ENCODE assay signal across 13 cellular contexts in the genomic region with DNA sequence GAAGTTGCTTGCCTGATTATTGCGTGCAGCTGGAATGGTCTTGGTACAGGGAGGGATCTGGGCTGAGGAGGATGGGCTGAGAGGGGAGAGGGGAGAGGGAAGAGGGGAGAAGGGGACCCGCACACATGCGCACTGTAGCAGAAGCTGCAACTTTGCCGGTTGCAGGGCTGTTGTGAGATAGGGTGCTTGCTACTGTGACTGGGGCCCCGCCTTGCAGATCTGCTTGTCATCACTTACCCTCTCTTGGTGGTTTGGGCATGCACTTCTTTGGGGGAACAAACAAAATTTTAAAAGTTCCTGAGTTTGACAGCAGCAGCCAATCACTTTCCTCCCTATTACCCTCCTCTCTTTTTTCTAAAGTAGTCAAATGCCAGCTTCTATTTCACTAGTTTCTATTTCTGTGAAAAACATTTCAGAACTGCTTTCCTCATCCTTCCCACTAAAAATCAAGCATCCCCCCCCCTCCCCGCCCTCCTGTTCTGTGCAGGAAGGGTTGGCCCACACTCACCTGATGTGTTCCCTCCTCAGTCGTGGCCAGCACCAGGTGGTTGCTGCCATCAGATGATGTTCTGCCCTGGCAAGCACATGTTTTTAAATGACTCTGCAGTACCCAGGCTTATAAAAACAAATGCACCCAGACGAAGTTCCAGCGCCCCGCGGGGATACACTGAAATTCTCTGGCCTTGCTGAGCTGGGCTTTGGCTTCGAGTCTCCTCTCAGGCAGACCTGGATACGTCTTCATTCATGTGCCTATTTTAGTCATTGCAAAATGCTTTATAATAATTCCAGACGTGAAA.
DNase-seq lines count a peak whose midpoint lies in the region; ATAC-seq, FAIRE-seq and TF ChIP-seq lines count a peak whose summit lies in the region.
"Had no signal": no experiment of that assay in that cellular context is flagged by ENCODE, and none has a peak within 500 bp of the region (broad histone marks: within the 10 kb centered on the region; RNA-seq: fewer than 3 reads in every experiment).

No MANE protein-coding gene starts in this region.

- H3F3A ChIP-seq in MM.1S (ENCODE audit: insufficient read depth, low read length) = peaks cover 4% of the 10 kb centered on the region; the same call in 1 of the 2 replicates

- no peaks in the 10 kb centered on the region for H3K27me3 ChIP-seq in BLaER1 treated with 17β-estradiol and CSF1 and Interleukin-3, amounts not matched to agents 10 nM and 100 nM
- H3K27me3 ChIP-seq in MM.1S (replicated peaks; ENCODE audit: insufficient read depth, low read length) (no peaks in the 10 kb centered on the region), astrocyte (ENCODE audit: insufficient read depth, low read length) (no peaks in the 10 kb centered on the region), small intestine (ENCODE audit: control insufficient read depth in 2 of 2, insufficient read depth in 2 of 2, low read length in 2 of 2) (no peaks in the 10 kb centered on the region)

- 66 to 80% (median 75%) methylated on average over 14 of the region's 14 CpGs for WGBS in small intestine, 3 donors

- peak overlapping the region; percentile 56 for H2AFZ ChIP-seq in MM.1S (ENCODE audit: low read length)
- no peak overlapping the region for H2AFZ ChIP-seq in astrocyte (ENCODE audit: low read depth, low read length)

- TF ChIP-seq CTCF in MM.1S (IDR thresholded peaks at IDR 0.05; ENCODE audit: low read length) (no peak), astrocyte (IDR thresholded peaks at IDR 0.05; ENCODE audit: insufficient read depth, low read depth, low read length) (no peak), nephron (IDR thresholded peaks at IDR 0.05; ENCODE audit: unreplicated experiment in 3 of 3) (no peak)

- H4K20me1 ChIP-seq in BLaER1 treated with 17β-estradiol and CSF1 and Interleukin-3, amounts not matched to agents 10 nM and 100 nM = no peaks in the 10 kb centered on the region
- H4K20me1 ChIP-seq in MM.1S (ENCODE audit: insufficient read depth, low read length) = no peaks in the 10 kb centered on the region
- no peaks in the 10 kb centered on the region for H4K20me1 ChIP-seq in astrocyte (ENCODE audit: insufficient read depth, low read length)

- peak overlapping the region; percentile 8 for H3K27ac Mint-ChIP-seq in astrocyte (ENCODE audit: unreplicated experiment)
- peak overlapping the region; percentile 88 to 90 (median 90) for H3K27ac Mint-ChIP-seq in nephron
- H3K27ac Mint-ChIP-seq: activated CD4-positive, alpha-beta memory T cell treated with anti-CD3 and anti-CD28 coated beads, Interleukin-2, amount 10 ng/mL, durations not matched to agents 7 days and 5 days; HFFc6 had no signal

- peaks cover 4% of the 10 kb centered on the region for H3K9me3 Mint-ChIP-seq in astrocyte (ENCODE audit: unreplicated experiment)
- H3K9me3 Mint-ChIP-seq in nephron = no peaks in the 10 kb centered on the region
- H3K9me3 Mint-ChIP-seq: activated CD4-positive, alpha-beta memory T cell treated with anti-CD3 and anti-CD28 coated beads, Interleukin-2, amount 10 ng/mL, durations not matched to agents 7 days and 5 days; HFFc6 had no signal

- no peaks in the 10 kb centered on the region for H3K9me2 ChIP-seq in MM.1S (replicated peaks; ENCODE audit: insufficient read depth, low read length)

- H3K79me2 ChIP-seq in MM.1S (ENCODE audit: low read length) (no peaks in the 10 kb centered on the region), astrocyte (ENCODE audit: insufficient read depth, low read length) (no peaks in the 10 kb centered on the region)

- peaks cover 0 to 15% (median 0%) of the 10 kb centered on the region in 11 experiments; a peak in 2 of 22 replicates for H3K9me3 ChIP-seq in BLaER1 treated with 17β-estradiol and CSF1 and Interleukin-3, amounts not matched to agents 10 nM and 100 nM (replicated peaks in 1 of 11)
- no peaks in the 10 kb centered on the region for H3K9me3 ChIP-seq in MM.1S (replicated peaks; ENCODE audit: insufficient read depth, low read length)
- H3K9me3 ChIP-seq in astrocyte (ENCODE audit: insufficient read depth, low read depth, low read length) = no peaks in the 10 kb centered on the region
- no peaks in the 10 kb centered on the region for H3K9me3 ChIP-seq in small intestine (ENCODE audit: control insufficient read depth, low read depth)

- H3K4me1 Mint-ChIP-seq in astrocyte (ENCODE audit: low read depth, unreplicated experiment) (peaks cover 29% of the 10 kb centered on the region), nephron (peaks cover 65% of the 10 kb centered on the region)

- H3K4me3 Mint-ChIP-seq in astrocyte (ENCODE audit: unreplicated experiment) (no peak overlapping the region), nephron (no peak overlapping the region)
- H3K4me3 Mint-ChIP-seq: activated CD4-positive, alpha-beta memory T cell treated with anti-CD3 and anti-CD28 coated beads, Interleukin-2, amount 10 ng/mL, durations not matched to agents 7 days and 5 days; HFFc6 had no signal

- ATAC-seq in HG03025 (IDR thresholded peaks at IDR 0.05; ENCODE audit: low FRiP score, unreplicated experiment) = no peak
- ATAC-seq in GM21390 (IDR thresholded peaks at IDR 0.05; ENCODE audit: unreplicated experiment) = no peak

- H3K9ac ChIP-seq in BLaER1 treated with 17β-estradiol and CSF1 and Interleukin-3, amounts not matched to agents 10 nM and 100 nM = no peak overlapping the region
- no peak overlapping the region for H3K9ac ChIP-seq in MM.1S (ENCODE audit: low read length)
- H3K9ac ChIP-seq in astrocyte (ENCODE audit: low read length) = no peak overlapping the region

- peak; percentile 61 for DNase-seq in MM.1S
- no peak for DNase-seq in astrocyte (ENCODE audit: low read depth)
- DNase-seq in small intestine = no peak
- DNase-seq in anterior cingulate cortex (lab: John Stamatoyannopoulos, UW) = no peak
- DNase-seq: activated CD4-positive, alpha-beta memory T cell treated with anti-CD3 and anti-CD28 coated beads, Interleukin-2, amount 10 ng/mL, durations not matched to agents 7 days and 5 days; HFFc6; midbrain; OCI-M1; stimulated activated CD4-positive, alpha-beta T cell treated with anti-CD3 and anti-CD28 coated beads, Interleukin-1b, Interleukin-23, amount 100 ng/mL, for 48 hours had no signal

- FAIRE-seq in astrocyte (lab: Jason Lieb, UNC) (no peak), small intestine (lab: Jason Lieb, UNC) (no peak)

- no peaks in the 10 kb centered on the region for H3K36me3 ChIP-seq in BLaER1 treated with 17β-estradiol and CSF1 and Interleukin-3, amounts not matched to agents 10 nM and 100 nM
- H3K36me3 ChIP-seq in MM.1S (replicated peaks; ENCODE audit: insufficient read depth, low read length) (no peaks in the 10 kb centered on the region), astrocyte (ENCODE audit: insufficient read depth, low read length) (no peaks in the 10 kb centered on the region), small intestine (ENCODE audit: control insufficient read depth in 2 of 2, insufficient read depth in 2 of 2, low read length in 2 of 2) (no peaks in the 10 kb centered on the region)

- no peaks in the 10 kb centered on the region for H3K27me3 Mint-ChIP-seq in astrocyte (ENCODE audit: low read depth, unreplicated experiment)
- no peaks in the 10 kb centered on the region for H3K27me3 Mint-ChIP-seq in nephron (ENCODE audit: low read depth)

- peaks cover 44 to 61% (median 56%) of the 10 kb centered on the region in 10 experiments for H3K4me1 ChIP-seq in BLaER1 treated with 17β-estradiol and CSF1 and Interleukin-3, amounts not matched to agents 10 nM and 100 nM
- H3K4me1 ChIP-seq in MM.1S (ENCODE audit: low read length) = peaks cover 22% of the 10 kb centered on the region
- H3K4me1 ChIP-seq in astrocyte (ENCODE audit: insufficient read depth, low read length) = peaks cover 14% of the 10 kb centered on the region
- peaks cover 0 to 14% of the 10 kb centered on the region in 2 donors for H3K4me1 ChIP-seq in small intestine (ENCODE audit: control insufficient read depth in 2 of 2, insufficient read depth in 1 of 2, low read depth in 1 of 2, low read length in 1 of 2)

- H3K36me3 Mint-ChIP-seq in astrocyte (ENCODE audit: low read depth, unreplicated experiment) = no peaks in the 10 kb centered on the region
- H3K36me3 Mint-ChIP-seq in nephron (ENCODE audit: low read depth) = no peaks in the 10 kb centered on the region

- peak overlapping the region in 1 of 11 experiments; percentile 17; a peak in 1 of 22 replicates for H3K27ac ChIP-seq in BLaER1 treated with 17β-estradiol and CSF1 and Interleukin-3, amounts not matched to agents 10 nM and 100 nM
- peak overlapping the region; percentile 68; the same call in 1 of the 2 replicates for H3K27ac ChIP-seq in MM.1S (ENCODE audit: low read length)
- H3K27ac ChIP-seq in astrocyte (ENCODE audit: low read depth, low read length) = no peak overlapping the region
- H3K27ac ChIP-seq in small intestine (ENCODE audit: low read depth in 1 of 2, low read length in 1 of 2) = no peak overlapping the region

- peak overlapping the region; percentile 25 to 81 (median 73); a peak in 21 of 22 replicates for H3K4me2 ChIP-seq in BLaER1 treated with 17β-estradiol and CSF1 and Interleukin-3, amounts not matched to agents 10 nM and 100 nM
- H3K4me2 ChIP-seq in MM.1S (ENCODE audit: low read depth, low read length) (peak overlapping the region; percentile 39), astrocyte (ENCODE audit: low read length) (no peak overlapping the region)

- no peak overlapping the region for H3K4me3 ChIP-seq in BLaER1 treated with 17β-estradiol and CSF1 and Interleukin-3, amounts not matched to agents 10 nM and 100 nM
- H3K4me3 ChIP-seq in MM.1S (ENCODE audit: low read length) = no peak overlapping the region
- no peak overlapping the region for H3K4me3 ChIP-seq in astrocyte (ENCODE audit: insufficient read depth, low read depth, low read length)
- no peak overlapping the region for H3K4me3 ChIP-seq in small intestine (ENCODE audit: low read depth in 1 of 2, low read length in 2 of 2)
